ENCODE assay signal across 22 cellular contexts in the genomic region with DNA sequence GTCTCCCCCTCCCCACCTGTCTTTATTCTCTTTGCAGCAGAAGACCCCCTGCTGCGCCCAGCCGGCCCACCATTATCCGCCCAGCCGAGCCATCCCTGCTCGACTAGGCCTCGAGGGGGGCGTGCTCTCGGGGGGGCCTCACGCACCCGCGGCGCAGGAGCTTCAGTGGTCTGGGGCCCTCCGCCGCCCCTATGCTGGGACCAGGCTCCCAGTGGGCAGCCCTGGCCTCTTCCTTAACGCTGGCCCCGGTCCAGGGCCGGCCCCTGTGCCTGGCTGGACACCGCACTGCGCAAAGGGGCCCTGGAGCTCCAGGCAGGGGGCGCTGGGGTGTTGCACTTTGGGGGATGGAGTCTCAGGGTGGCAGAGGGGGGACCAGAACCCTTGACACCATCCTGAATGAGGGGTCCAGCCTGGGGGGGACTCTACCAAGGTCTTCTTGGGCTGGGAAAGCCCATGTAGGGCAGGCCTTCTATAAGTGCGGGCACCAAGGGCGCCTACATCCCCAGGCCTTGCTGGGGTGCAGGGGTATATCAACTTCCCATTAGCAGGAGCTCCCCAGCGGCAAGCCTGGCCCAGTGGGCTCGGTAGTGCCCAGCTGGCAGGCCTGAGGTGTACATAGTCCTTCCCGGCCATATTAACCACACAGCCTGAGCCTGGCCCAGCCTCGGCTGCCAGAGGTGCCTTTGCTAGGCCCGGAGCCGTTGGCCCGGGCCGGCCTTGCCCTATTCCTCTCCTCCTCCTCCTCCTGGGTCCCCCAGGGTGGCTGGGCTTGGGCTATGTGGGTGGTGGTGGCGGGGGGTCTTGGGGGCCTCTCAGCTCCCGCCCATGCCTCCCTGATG. TPM values are rescaled to one million over a fixed set of nuclear protein-coding genes. Genes with fewer than 3 reads are reported as not detected.
A peak's percentile ranks its signal among the peaks of the same experiment; 100 is the strongest.
DNase-seq lines count a peak whose midpoint lies in the region; ATAC-seq and TF ChIP-seq lines count a peak whose summit lies in the region.
"Had no signal": no experiment of that assay in that cellular context is flagged by ENCODE, and none has a peak within 500 bp of the region (broad histone marks: within the 10 kb centered on the region; RNA-seq: fewer than 3 reads in every experiment).

No MANE protein-coding gene starts in this region.

- peaks cover 10% of the 10 kb centered on the region for H3F3A ChIP-seq in SK-N-SH (replicated peaks; ENCODE audit: insufficient read depth)

- H3K23ac ChIP-seq in IMR-90 (ENCODE audit: low read depth, low read length) (no peak overlapping the region), neuronal stem cell (ENCODE audit: low read depth, low read length, poor library complexity) (no peak overlapping the region)

- in situ Hi-C loops in IMR-90 (cut with MboI; ENCODE audit: low sequenced_read_pairs): no loop called here
- in situ Hi-C loops in HAP-1 (cut with MboI; ENCODE audit: low sequenced_read_pairs): no loop called here

- DNase-seq in SK-N-SH (peak; percentile 28), IMR-90 (no peak), neuronal stem cell (ENCODE audit: low spot score) (no peak), NCI-H2171 treated with DMSO at 0.1 percent for 48 hours (lab: John Stamatoyannopoulos, UW) (no peak), HAP-1 (ENCODE audit: low spot score in 2 of 2) (no peak)
- no peak for DNase-seq in effector memory CD8-positive, alpha-beta T cell
- DNase-seq: GF-D8, Kasumi-1, MM.1S, NCI-H1092, NCI-H1436 treated with DMSO at 0.1 percent for 48 hours, NCI-H2227 treated with DMSO at 0.1 percent for 48 hours, NCI-H524 treated with DMSO at 0.1 percent for 48 hours, PC-9 had no signal

- no peak overlapping the region for H2BK5ac ChIP-seq in IMR-90 (ENCODE audit: low read depth, low read length, poor library complexity, severe bottlenecking)
- H2BK5ac ChIP-seq in neuronal stem cell (ENCODE audit: low read length): peak overlapping the region; percentile 60

- H3K27ac ChIP-seq in SK-N-SH (ENCODE audit: low read depth in 2 of 2, low read length in 1 of 2) (no peak overlapping the region), IMR-90 (ENCODE audit: insufficient read depth, low read length) (no peak overlapping the region), neuronal stem cell (replicated peaks; ENCODE audit: low read length) (no peak overlapping the region)
- H3K27ac ChIP-seq: 22Rv1, HL-60, PC-9, SJSA1 had no signal

- H3K14ac ChIP-seq in IMR-90 (replicated peaks; ENCODE audit: low read depth, low read length) (no peak overlapping the region), neuronal stem cell (ENCODE audit: low read length) (no peak overlapping the region)

- H3K27ac Mint-ChIP-seq in effector memory CD8-positive, alpha-beta T cell: peak overlapping the region; percentile 10 to 82
- H3K27ac Mint-ChIP-seq: IgD-negative memory B cell had no signal

- H3K18ac ChIP-seq in IMR-90 (ENCODE audit: low read depth, low read length): no peak overlapping the region
- peak overlapping the region; percentile 57 for H3K18ac ChIP-seq in neuronal stem cell (ENCODE audit: low read length)

- H2AK9ac ChIP-seq in IMR-90 (replicated peaks; ENCODE audit: low read depth, low read length, poor library complexity): no peak overlapping the region

- H3K79me2 ChIP-seq in SK-N-SH (ENCODE audit: insufficient read depth): 0 out of 2 replicates have a peak, but pooled peaks cover 10% of the 10 kb centered on the region

- H3K9me3 ChIP-seq in SK-N-SH: no peaks in the 10 kb centered on the region
- no peaks in the 10 kb centered on the region for H3K9me3 ChIP-seq in IMR-90 (ENCODE audit: control insufficient read depth, insufficient read depth, low read length)
- peaks cover 0 to 6% of the 10 kb centered on the region in 2 donors for H3K9me3 ChIP-seq in neuronal stem cell (replicated peaks in 1 of 2; ENCODE audit: control insufficient read depth in 2 of 2, insufficient read depth in 1 of 2, low read depth in 1 of 2, low read length in 2 of 2)
- no peaks in the 10 kb centered on the region for H3K9me3 ChIP-seq in HAP-1
- H3K9me3 ChIP-seq: SJSA1 had no signal

- H2AK5ac ChIP-seq in IMR-90 (ENCODE audit: low read depth, low read length): no peak overlapping the region
- H2AK5ac ChIP-seq in neuronal stem cell (ENCODE audit: low read depth, low read length): no peak overlapping the region

- H2BK15ac ChIP-seq in IMR-90 (ENCODE audit: low read depth, low read length): no peak overlapping the region
- H2BK15ac ChIP-seq in neuronal stem cell (ENCODE audit: low read length): no peak overlapping the region

- no peak overlapping the region for H3K56ac ChIP-seq in IMR-90 (ENCODE audit: extremely low read depth, insufficient read depth, low read length)

- no peak overlapping the region for H4K91ac ChIP-seq in IMR-90 (ENCODE audit: insufficient read depth, low read depth, low read length)
- H4K91ac ChIP-seq in neuronal stem cell (ENCODE audit: low read depth, low read length, poor library complexity): no peak overlapping the region

- no peak overlapping the region for H4K5ac ChIP-seq in IMR-90 (ENCODE audit: low read depth, low read length)

- POLR2A ChIA-PET in SK-N-SH (lab: Yijun Ruan, JAX) (interaction anchor here (1.0 to 1.7 kb wide), 2 partner anchors 10 to 13 kb away, joined by 3 to 5 read pairs; no protein-coding TSS in a partner anchor), IMR-90 (lab: Charles Lee; ENCODE audit: unreplicated experiment) (no interaction called here)

- no peak overlapping the region for H2BK20ac ChIP-seq in IMR-90 (ENCODE audit: low read depth, low read length)

- H3K27me3 ChIP-seq in SK-N-SH (ENCODE audit: insufficient read depth) (no peaks in the 10 kb centered on the region), IMR-90 (ENCODE audit: control insufficient read depth, insufficient read depth, low read length) (no peaks in the 10 kb centered on the region), neuronal stem cell (ENCODE audit: control insufficient read depth in 3 of 3, insufficient read depth in 3 of 3, low read depth in 1 of 3, low read length in 3 of 3) (peaks cover 0 to 3% (median 0%) of the 10 kb centered on the region in 3 experiments), HAP-1 (ENCODE audit: low read depth) (no peaks in the 10 kb centered on the region)
- H3K27me3 ChIP-seq: SJSA1 had no signal

- no peak for TF ChIP-seq POLR2A in IMR-90 (IDR thresholded peaks at IDR 0.05; ENCODE audit: low read depth, low read length)

- H3K79me1 ChIP-seq in IMR-90 (ENCODE audit: low read depth in 1 of 2, low read length in 2 of 2) (peaks cover 6 to 9% of the 10 kb centered on the region in 2 experiments; a peak in 3 of 4 replicates), neuronal stem cell (ENCODE audit: low read depth, low read length) (peaks cover 5% of the 10 kb centered on the region)

- H3K4me3 ChIP-seq in SK-N-SH (ENCODE audit: low read depth in 2 of 2, low read length in 1 of 2) (no peak overlapping the region), IMR-90 (ENCODE audit: insufficient read depth, low read depth, low read length) (no peak overlapping the region), neuronal stem cell (ENCODE audit: low read length in 2 of 2) (no peak overlapping the region), HAP-1 (no peak overlapping the region)
- H3K4me3 ChIP-seq: PC-9, SJSA1 had no signal

- no peaks in the 10 kb centered on the region for H4K20me1 ChIP-seq in SK-N-SH (ENCODE audit: insufficient read depth)
- H4K20me1 ChIP-seq in IMR-90 (ENCODE audit: insufficient read depth, low read length): no peaks in the 10 kb centered on the region; the same call in 1 of the 2 replicates

- ATAC-seq in SK-N-SH treated with all-trans-retinoic acid at 6 μM for 48 hours (no peak), IMR-90 (ENCODE audit: low read depth) (no peak), GM18858 (IDR thresholded peaks at IDR 0.05; ENCODE audit: unreplicated experiment) (no peak)
- ATAC-seq in effector memory CD8-positive, alpha-beta T cell (replicated peaks): no peak

- no peak for TF ChIP-seq EP300 in SK-N-SH (IDR thresholded peaks at IDR 0.05; ENCODE audit: borderline replicate concordance in 1 of 2, low read depth in 1 of 2, low read length in 1 of 2)

- H3K4me1 Mint-ChIP-seq in effector memory CD8-positive, alpha-beta T cell (ENCODE audit: low read depth in 2 of 2): peaks cover 4 to 13% of the 10 kb centered on the region in 2 donors

- intact Hi-C loops in IMR-90 (cut with micrococcal nuclease): no loop called here

- peaks cover 7% of the 10 kb centered on the region; the same call in 1 of the 2 replicates for H3K9me1 ChIP-seq in IMR-90 (ENCODE audit: insufficient read depth, low read length)

- no peak overlapping the region for H3K4me2 ChIP-seq in SK-N-SH
- no peak overlapping the region for H3K4me2 ChIP-seq in IMR-90 (ENCODE audit: low read depth, low read length)
- H3K4me2 ChIP-seq in neuronal stem cell (ENCODE audit: insufficient read depth, low read length, poor library complexity, severe bottlenecking): no peak overlapping the region
- H3K4me2 ChIP-seq: PC-9 had no signal

- no peaks in the 10 kb centered on the region for H3K9me3 Mint-ChIP-seq in effector memory CD8-positive, alpha-beta T cell
- H3K9me3 Mint-ChIP-seq: IgD-negative memory B cell had no signal

- H3K4ac ChIP-seq in IMR-90 (ENCODE audit: low read depth, low read length): no peak overlapping the region
- H3K4ac ChIP-seq in neuronal stem cell (ENCODE audit: low read length): no peak overlapping the region

- peaks cover 9 to 26% of the 10 kb centered on the region in 2 experiments for H3K36me3 ChIP-seq in SK-N-SH (replicated peaks in 1 of 2; ENCODE audit: control insufficient read depth in 1 of 2, insufficient read depth in 2 of 2, low read length in 1 of 2)
- H3K36me3 ChIP-seq in IMR-90 (ENCODE audit: control insufficient read depth, insufficient read depth, low read length): peaks cover 52% of the 10 kb centered on the region
- peaks cover 42 to 69% of the 10 kb centered on the region in 2 donors for H3K36me3 ChIP-seq in neuronal stem cell (replicated peaks in 1 of 2; ENCODE audit: control insufficient read depth in 2 of 2, insufficient read depth in 2 of 2, low read length in 2 of 2)
- peaks cover 34% of the 10 kb centered on the region for H3K36me3 ChIP-seq in HAP-1 (replicated peaks)

- no peak overlapping the region for H2AFZ ChIP-seq in SK-N-SH (ENCODE audit: low read depth)
- no peak overlapping the region for H2AFZ ChIP-seq in IMR-90 (replicated peaks; ENCODE audit: low read length, poor library complexity)
- no peak overlapping the region for H2AFZ ChIP-seq in neuronal stem cell (ENCODE audit: low read length)
- H2AFZ ChIP-seq: PC-9 had no signal

- H3K4me1 ChIP-seq in SK-N-SH (ENCODE audit: control insufficient read depth in 1 of 2, insufficient read depth in 2 of 2, low read depth in 1 of 2, low read length in 1 of 2): peaks cover 0 to 6% of the 10 kb centered on the region in 2 experiments; a peak in 1 of 4 replicates
- peaks cover 4% of the 10 kb centered on the region; the same call in 1 of the 2 replicates for H3K4me1 ChIP-seq in IMR-90 (ENCODE audit: control insufficient read depth, insufficient read depth, low read length)
- peaks cover 0 to 11% of the 10 kb centered on the region in 2 donors for H3K4me1 ChIP-seq in neuronal stem cell (ENCODE audit: control insufficient read depth in 2 of 2, insufficient read depth in 1 of 2, low read depth in 1 of 2, low read length in 2 of 2)
- peaks cover 4% of the 10 kb centered on the region for H3K4me1 ChIP-seq in HAP-1

- H3K36me3 Mint-ChIP-seq in effector memory CD8-positive, alpha-beta T cell (ENCODE audit: insufficient read depth): peaks cover 63% of the 10 kb centered on the region

- no peak overlapping the region for H2BK12ac ChIP-seq in neuronal stem cell (ENCODE audit: low read length)

- dilution Hi-C loops in IMR-90 (cut with HindIII; ENCODE audit: low sequenced_read_pairs, unreplicated experiment): no loop called here

- H4K8ac ChIP-seq in IMR-90 (ENCODE audit: low read depth in 2 of 2, low read length in 2 of 2): no peak overlapping the region
- H4K8ac ChIP-seq in neuronal stem cell (ENCODE audit: low read depth, low read length): peak overlapping the region; percentile 17

- H2BK120ac ChIP-seq in IMR-90 (ENCODE audit: low read depth, low read length) (no peak overlapping the region), neuronal stem cell (ENCODE audit: low read depth, low read length) (no peak overlapping the region)

- H3K9me2 ChIP-seq in SK-N-SH: no peaks in the 10 kb centered on the region

- 95% methylated on average over 17 of the region's 32 CpGs for WGBS in SK-N-SH (ENCODE audit: low lambda C conversion rate)
- 95% methylated on average over 14 of the region's 32 CpGs; no CpG with 5 or more reads in 1 of the 2 experiments for WGBS in IMR-90 (ENCODE audit: extremely low coverage in 2 of 2, insufficient read length in 1 of 2), 2 experiments
- no CpG with 5 or more reads among the region's 32 CpGs for WGBS in neuronal stem cell (ENCODE audit: extremely low coverage in 2 of 2, insufficient read length in 2 of 2, insufficient replicate concordance in 1 of 2), 2 donors

- no peaks in the 10 kb centered on the region for H3K27me3 Mint-ChIP-seq in effector memory CD8-positive, alpha-beta T cell
- H3K27me3 Mint-ChIP-seq: IgD-negative memory B cell had no signal

- no peak for TF ChIP-seq CTCF in SK-N-SH (IDR thresholded peaks at IDR 0.05)
- no peak for TF ChIP-seq CTCF in IMR-90 (conservative IDR thresholded peaks at IDR 0.05; ENCODE audit: low read depth, low read length)

- H3K9ac ChIP-seq in SK-N-SH (no peak overlapping the region), IMR-90 (ENCODE audit: low read depth, low read length) (no peak overlapping the region), neuronal stem cell (ENCODE audit: low read depth, low read length, poor library complexity) (peak overlapping the region; percentile 44)

- CTCF ChIA-PET in SK-N-SH (lab: Yijun Ruan, JAX): interaction anchor here (2.1 kb wide), 1 partner anchor 33 kb away, joined by 7 read pairs; no protein-coding TSS in a partner anchor
- CTCF ChIA-PET in IMR-90 (lab: Yijun Ruan, JAX): no interaction called here

- TF ChIP-seq RAD21 in SK-N-SH (IDR thresholded peaks at IDR 0.05; ENCODE audit: low read length): no peak
- TF ChIP-seq RAD21 in IMR-90 (IDR thresholded peaks at IDR 0.05; ENCODE audit: low read length): no peak

- no peak overlapping the region for H3K4me3 Mint-ChIP-seq in effector memory CD8-positive, alpha-beta T cell

- TSS peak; percentile 84 for BruUV-seq in IMR-90 (replicated peaks; lab: Mats Ljungman, UMichigan)

RNA-seq across cellular contexts. Expression of a gene that starts 4.9 kb away (rescaled TPM):
- polyA plus RNA-seq in SK-N-SH (2012; rRNA removed) (77.7 and 92.4 TPM in 2 replicates), IMR-90 (2012; rRNA removed) (41.4 and 46.3 TPM in 2 replicates)
- 48.7 and 73.5 TPM in 2 replicates for polyA plus RNA-seq in SK-N-SH (2012; cell fraction: cytosol; rRNA removed)
- 41.0 and 42.2 TPM in 2 replicates for polyA plus RNA-seq in SK-N-SH (2012; cell fraction: nucleus; rRNA removed)
- total RNA-seq in IMR-90 (2012; rRNA removed): 32.8 and 37.6 TPM in 2 replicates
- 69.8 and 76.0 TPM in 2 replicates for polyA plus RNA-seq in IMR-90 (2012; cell fraction: cytosol; rRNA removed)
- polyA plus RNA-seq in IMR-90 (2012; cell fraction: nucleus; rRNA removed; ENCODE audit: low replicate concordance): 17.4 and 25.2 TPM in 2 replicates
- 32.4 TPM for polyA plus RNA-seq in neuronal stem cell (2013, experiment 1 of 2)
- 32.9 TPM for polyA plus RNA-seq in neuronal stem cell (2013, experiment 2 of 2)

RNA-seq across cellular contexts. Expression of a gene that starts 17.1 kb away (rescaled TPM):
- polyA plus RNA-seq in SK-N-SH (2012; rRNA removed) (0.05 and 0.15 TPM in 2 replicates), IMR-90 (2012; rRNA removed) (0.16 and 0.19 TPM in 2 replicates)
- 0.06 and 0.07 TPM in 2 replicates for polyA plus RNA-seq in SK-N-SH (2012; cell fraction: cytosol; rRNA removed)
- 0.13 and 0.35 TPM in 2 replicates for polyA plus RNA-seq in SK-N-SH (2012; cell fraction: nucleus; rRNA removed)
- 0.18 and 0.28 TPM in 2 replicates for total RNA-seq in IMR-90 (2012; rRNA removed)
- 0.51 and 0.58 TPM in 2 replicates for polyA plus RNA-seq in IMR-90 (2012; cell fraction: cytosol; rRNA removed)
- polyA plus RNA-seq in IMR-90 (2012; cell fraction: nucleus; rRNA removed; ENCODE audit: low replicate concordance): 0.61 and 0.69 TPM in 2 replicates
- polyA plus RNA-seq in neuronal stem cell (2013, experiment 1 of 2): 0.15 TPM
- polyA plus RNA-seq in neuronal stem cell (2013, experiment 2 of 2): 0.14 TPM
- total RNA-seq: Daoy, HT1080, SJSA1 had no signal

RNA-seq across cellular contexts. Expression of a gene that starts 40.2 kb away (rescaled TPM):
- polyA plus RNA-seq in SK-N-SH (2012; rRNA removed): 38.2 and 62.2 TPM in 2 replicates
- 27.2 and 45.0 TPM in 2 replicates for polyA plus RNA-seq in SK-N-SH (2012; cell fraction: cytosol; rRNA removed)
- 80.0 and 95.2 TPM in 2 replicates for polyA plus RNA-seq in SK-N-SH (2012; cell fraction: nucleus; rRNA removed)
- 17.2 and 20.3 TPM in 2 replicates for total RNA-seq in IMR-90 (2012; rRNA removed)
- polyA plus RNA-seq in IMR-90 (2012; rRNA removed): 67.1 and 72.1 TPM in 2 replicates
- 48.1 and 93.2 TPM in 2 replicates for polyA plus RNA-seq in IMR-90 (2012; cell fraction: cytosol; rRNA removed)
- polyA plus RNA-seq in IMR-90 (2012; cell fraction: nucleus; rRNA removed; ENCODE audit: low replicate concordance): 66.7 and 125 TPM in 2 replicates
- polyA plus RNA-seq in neuronal stem cell (2013, experiment 1 of 2): 119 TPM
- polyA plus RNA-seq in neuronal stem cell (2013, experiment 2 of 2): 114 TPM
